ENCODE assay signal across 23 cellular contexts in the genomic region with DNA sequence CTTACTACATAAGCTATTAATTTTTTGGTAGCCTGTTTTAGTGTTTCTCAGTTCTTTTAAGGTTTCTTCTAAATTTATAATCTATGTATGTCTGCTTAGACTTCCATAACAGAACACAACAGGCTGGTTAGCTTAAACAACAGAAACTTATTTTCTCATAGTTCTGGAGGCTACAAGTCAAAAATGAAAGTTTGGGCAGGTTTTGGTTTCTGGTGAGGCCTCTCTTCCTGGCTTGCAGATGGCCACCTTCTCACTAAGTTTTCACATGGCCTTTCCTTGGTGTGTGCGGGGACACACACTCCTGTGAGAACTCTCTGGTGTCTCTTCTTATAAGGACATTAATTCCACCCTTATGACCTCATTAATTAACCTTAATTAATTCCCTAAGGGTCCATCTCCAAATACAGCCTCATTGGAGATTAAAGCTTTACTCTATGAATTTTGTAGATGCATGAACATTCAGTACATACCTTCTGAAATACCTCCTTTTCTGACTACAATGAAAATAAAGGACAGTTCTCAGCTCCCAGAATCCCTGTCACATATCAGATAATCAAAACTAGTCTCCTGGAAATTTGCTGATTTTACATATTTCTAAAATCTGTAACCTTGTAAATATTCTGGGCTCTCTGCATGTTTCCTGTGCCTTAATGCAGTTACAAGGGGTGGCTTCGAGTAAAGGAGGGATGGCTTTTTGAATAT. TPM values are rescaled to one million over a fixed set of nuclear protein-coding genes. Genes with fewer than 3 reads are reported as not detected.
DNase-seq lines count a peak whose midpoint lies in the region; ATAC-seq and TF ChIP-seq lines count a peak whose summit lies in the region.
"Had no signal": no experiment of that assay in that cellular context is flagged by ENCODE, and none has a peak within 500 bp of the region (broad histone marks: within the 10 kb centered on the region; RNA-seq: fewer than 3 reads in every experiment).

No MANE protein-coding gene starts in this region.

- no peaks in the 10 kb centered on the region for H3K9me3 ChIP-seq in endodermal cell (ENCODE audit: control insufficient read depth, low read length)
- H3K9me3 ChIP-seq: ovary had no signal

- intact Hi-C loops in activated CD4-positive, alpha-beta memory T cell treated with anti-CD3 and anti-CD28 coated beads for 36 hours (cut with micrococcal nuclease), result no loop called here

- ATAC-seq in GM19463 (IDR thresholded peaks at IDR 0.05; ENCODE audit: unreplicated experiment) (peak; percentile 66), HG03097 (IDR thresholded peaks at IDR 0.05; ENCODE audit: low FRiP score, unreplicated experiment) (peak; percentile 51), GM19452 (IDR thresholded peaks at IDR 0.05; ENCODE audit: unreplicated experiment) (no peak)
- ATAC-seq: left colon; stimulated activated naive B cell treated with anti-CD40 and anti-IgM and Interleukin-4, amounts not matched to agents 10 μg/mL and 1 μg/mL and 100 μg/mL, for 72 hours; T-cell had no signal

- 92 to 94% methylated on average over 2 of the region's 2 CpGs for WGBS in endodermal cell (ENCODE audit: insufficient coverage in 1 of 2, insufficient read length in 1 of 2), 2 experiments

- peak overlapping the region; percentile 17 for H3K27ac ChIP-seq in endodermal cell (ENCODE audit: low read depth, low read length)
- H3K27ac ChIP-seq: ovary, RWPE1 had no signal

- H3K36me3 ChIP-seq in endodermal cell (ENCODE audit: control insufficient read depth, insufficient read depth, low read length), result peaks cover 60% of the 10 kb centered on the region
- H3K36me3 ChIP-seq: ovary had no signal

- H3K27ac Mint-ChIP-seq in activated CD4-positive, alpha-beta memory T cell treated with anti-CD3 and anti-CD28 coated beads, Interleukin-2, amount 10 ng/mL, durations not matched to agents 7 days and 5 days, result peak overlapping the region; percentile 8
- H3K27ac Mint-ChIP-seq in activated CD4-positive, alpha-beta memory T cell treated with anti-CD3 and anti-CD28 coated beads for 36 hours, result no peak overlapping the region
- H3K27ac Mint-ChIP-seq in endodermal cell, result peak overlapping the region; percentile 1
- H3K27ac Mint-ChIP-seq: activated naive CD8-positive, alpha-beta T cell treated with anti-CD3 and anti-CD28 coated beads for 36 hours; stimulated activated naive B cell treated with anti-CD40 and anti-IgM and Interleukin-4, amounts not matched to agents 10 μg/mL and 1 μg/mL and 100 μg/mL, for 72 hours; T-cell; type B pancreatic cell had no signal

- no peaks in the 10 kb centered on the region for H3K9me3 Mint-ChIP-seq in activated CD4-positive, alpha-beta memory T cell treated with anti-CD3 and anti-CD28 coated beads, Interleukin-2, amount 10 ng/mL, durations not matched to agents 7 days and 5 days
- H3K9me3 Mint-ChIP-seq in activated CD4-positive, alpha-beta memory T cell treated with anti-CD3 and anti-CD28 coated beads for 36 hours, result no peaks in the 10 kb centered on the region
- no peaks in the 10 kb centered on the region for H3K9me3 Mint-ChIP-seq in endodermal cell
- H3K9me3 Mint-ChIP-seq: activated naive CD8-positive, alpha-beta T cell treated with anti-CD3 and anti-CD28 coated beads for 36 hours; CD14-positive monocyte; stimulated activated naive B cell treated with anti-CD40 and anti-IgM and Interleukin-4, amounts not matched to agents 10 μg/mL and 1 μg/mL and 100 μg/mL, for 72 hours; T-cell; type B pancreatic cell had no signal

- TF ChIP-seq CTCF in endodermal cell (conservative IDR thresholded peaks at IDR 0.05), result no peak

- no peak overlapping the region for H3K9ac ChIP-seq in endodermal cell (ENCODE audit: extremely low read depth, low read length, poor library complexity, severe bottlenecking)

- peaks cover 23% of the 10 kb centered on the region for H3K4me1 Mint-ChIP-seq in activated CD4-positive, alpha-beta memory T cell treated with anti-CD3 and anti-CD28 coated beads, Interleukin-2, amount 10 ng/mL, durations not matched to agents 7 days and 5 days
- no peaks in the 10 kb centered on the region for H3K4me1 Mint-ChIP-seq in activated CD4-positive, alpha-beta memory T cell treated with anti-CD3 and anti-CD28 coated beads for 36 hours (ENCODE audit: low read depth)
- no peaks in the 10 kb centered on the region for H3K4me1 Mint-ChIP-seq in endodermal cell
- H3K4me1 Mint-ChIP-seq: CD14-positive monocyte, T-cell had no signal

- POLR2A ChIA-PET in activated CD4-positive, alpha-beta memory T cell treated with anti-CD3 and anti-CD28 coated beads, Interleukin-2, amount 10 ng/mL, durations not matched to agents 7 days and 5 days (lab: Charles Lee), result interaction anchor here (1.1 to 1.7 kb wide), 2 partner anchors 23 to 294 kb away, joined by 3 to 8 read pairs; a partner anchor contains a TSS
- POLR2A ChIA-PET in activated CD4-positive, alpha-beta memory T cell treated with anti-CD3 and anti-CD28 coated beads for 36 hours (lab: Charles Lee), result no interaction called here

- H3K4me1 ChIP-seq in endodermal cell (ENCODE audit: control insufficient read depth, insufficient read depth, low read length), result no peaks in the 10 kb centered on the region

- H3K27me3 ChIP-seq in endodermal cell (ENCODE audit: control insufficient read depth, insufficient read depth, low read length, poor library complexity, severe bottlenecking), result no peaks in the 10 kb centered on the region
- H3K27me3 ChIP-seq: ovary had no signal

- H3K36me3 Mint-ChIP-seq in activated CD4-positive, alpha-beta memory T cell treated with anti-CD3 and anti-CD28 coated beads, Interleukin-2, amount 10 ng/mL, durations not matched to agents 7 days and 5 days (ENCODE audit: low read depth), result peaks cover 13% of the 10 kb centered on the region
- peaks cover 13% of the 10 kb centered on the region for H3K36me3 Mint-ChIP-seq in activated CD4-positive, alpha-beta memory T cell treated with anti-CD3 and anti-CD28 coated beads for 36 hours
- H3K36me3 Mint-ChIP-seq in endodermal cell (ENCODE audit: low read depth), result peaks cover 49% of the 10 kb centered on the region

- CTCF ChIA-PET in activated CD4-positive, alpha-beta memory T cell treated with anti-CD3 and anti-CD28 coated beads, Interleukin-2, amount 10 ng/mL, durations not matched to agents 7 days and 5 days (lab: Charles Lee), result interaction anchor here (0.7 to 1.6 kb wide), 6 partner anchors 14 to 295 kb away, joined by 3 to 7 read pairs (median 4); a partner anchor contains a TSS
- CTCF ChIA-PET in activated CD4-positive, alpha-beta memory T cell treated with anti-CD3 and anti-CD28 coated beads for 36 hours (lab: Charles Lee), result interaction anchor here (1.3 to 1.4 kb wide), 3 partner anchors 270 to 294 kb away, joined by 3 to 5 read pairs (median 4); a partner anchor contains a TSS

- H3K4me3 ChIP-seq in endodermal cell (ENCODE audit: low read length), result no peak overlapping the region
- H3K4me3 ChIP-seq: ovary had no signal

- H3K27me3 Mint-ChIP-seq in activated CD4-positive, alpha-beta memory T cell treated with anti-CD3 and anti-CD28 coated beads, Interleukin-2, amount 10 ng/mL, durations not matched to agents 7 days and 5 days, result no peaks in the 10 kb centered on the region
- H3K27me3 Mint-ChIP-seq in activated CD4-positive, alpha-beta memory T cell treated with anti-CD3 and anti-CD28 coated beads for 36 hours, result no peaks in the 10 kb centered on the region
- H3K27me3 Mint-ChIP-seq in endodermal cell (ENCODE audit: insufficient read depth), result no peaks in the 10 kb centered on the region
- H3K27me3 Mint-ChIP-seq: activated naive CD8-positive, alpha-beta T cell treated with anti-CD3 and anti-CD28 coated beads for 36 hours; stimulated activated naive B cell treated with anti-CD40 and anti-IgM and Interleukin-4, amounts not matched to agents 10 μg/mL and 1 μg/mL and 100 μg/mL, for 72 hours; T-cell; type B pancreatic cell had no signal

- no peak for DNase-seq in activated CD4-positive, alpha-beta memory T cell treated with anti-CD3 and anti-CD28 coated beads, Interleukin-2, amount 10 ng/mL, durations not matched to agents 7 days and 5 days
- DNase-seq in activated CD4-positive, alpha-beta memory T cell treated with anti-CD3 and anti-CD28 coated beads for 36 hours, result no peak
- no peak for DNase-seq in endodermal cell
- no peak for DNase-seq in foreskin melanocyte
- no peak for DNase-seq in DMS79 treated with DMSO at 0.1 percent for 48 hours (lab: John Stamatoyannopoulos, UW)
- DNase-seq: activated CD4-positive, CD25-positive, alpha-beta regulatory T cell treated with anti-CD3 and anti-CD28 coated beads, Interleukin-2, amount 50 U/mL, for 72 hours; activated naive CD8-positive, alpha-beta T cell treated with anti-CD3 and anti-CD28 coated beads for 36 hours; activated T-cell treated with anti-CD3 and anti-CD28 coated beads for 4 hours; effector CD8-positive, alpha-beta T cell; hypothalamus; Karpas-422; left colon; NCI-H2171 treated with DMSO at 0.1 percent for 48 hours; ovary; small intestine; stimulated activated naive B cell treated with anti-CD40 and anti-IgM and Interleukin-4, amounts not matched to agents 10 μg/mL and 1 μg/mL and 100 μg/mL, for 72 hours; T-cell had no signal

- H3K4me3 Mint-ChIP-seq in activated CD4-positive, alpha-beta memory T cell treated with anti-CD3 and anti-CD28 coated beads, Interleukin-2, amount 10 ng/mL, durations not matched to agents 7 days and 5 days, result no peak overlapping the region
- no peak overlapping the region for H3K4me3 Mint-ChIP-seq in activated CD4-positive, alpha-beta memory T cell treated with anti-CD3 and anti-CD28 coated beads for 36 hours
- no peak overlapping the region for H3K4me3 Mint-ChIP-seq in endodermal cell
- H3K4me3 Mint-ChIP-seq: activated naive CD8-positive, alpha-beta T cell treated with anti-CD3 and anti-CD28 coated beads for 36 hours; CD14-positive monocyte; T-cell; type B pancreatic cell had no signal

RNA-seq across cellular contexts. Expression of a gene that starts 23.2 kb away (rescaled TPM):
- total RNA-seq in activated CD4-positive, alpha-beta memory T cell treated with anti-CD3 and anti-CD28 coated beads, Interleukin-2, amount 10 ng/mL, durations not matched to agents 7 days and 5 days, result 10 to 100 TPM; 28.8 to 29.1 TPM
- 10 to 100 TPM; 14.9 to 15.2 TPM for total RNA-seq in activated CD4-positive, alpha-beta memory T cell treated with anti-CD3 and anti-CD28 coated beads for 36 hours
- total RNA-seq in endodermal cell, result 10 to 100 TPM; 20.3 to 31.0 TPM
- 3.8 TPM for polyA plus RNA-seq in endodermal cell (2013, experiment 1 of 2)
- polyA plus RNA-seq in endodermal cell (2013, experiment 2 of 2), result 4.1 TPM
